12 cellular contexts compared by ENCODE assay signal in genomic region chr16:23147666-23148065, GRCh38. TPM values are rescaled to one million over a fixed set of nuclear protein-coding genes. Genes with fewer than 3 reads are reported as not detected.
DNase-seq lines count a peak whose midpoint lies in the region; ATAC-seq and TF ChIP-seq lines count a peak whose summit lies in the region.
"Had no signal": no experiment of that assay in that cellular context is flagged by ENCODE, and none has a peak within 500 bp of the region (broad histone marks: within the 10 kb centered on the region; RNA-seq: fewer than 3 reads in every experiment).

No MANE protein-coding gene starts in this region.

- H3K9me3 ChIP-seq in HUES6 (ENCODE audit: control insufficient read depth, insufficient read depth, low read depth, low read length), result no peaks in the 10 kb centered on the region
- H3K9me3 ChIP-seq in lung (ENCODE audit: control insufficient read depth in 2 of 2, insufficient read depth in 1 of 2, low read length in 1 of 2), result no peaks in the 10 kb centered on the region

- H3K27ac ChIP-seq in HUES6 (ENCODE audit: low read depth, low read length), result no peak overlapping the region
- H3K27ac ChIP-seq in lung (ENCODE audit: low read depth in 1 of 2, low read length in 1 of 2), result peak overlapping the region; percentile 1 to 17

- peaks cover 9% of the 10 kb centered on the region for H3K36me3 Mint-ChIP-seq in MCF 10A (ENCODE audit: insufficient read depth, unreplicated experiment)

- H3K9ac ChIP-seq in HUES6 (ENCODE audit: low read length), result no peak overlapping the region

- POLR2A ChIA-PET in MCF 10A (lab: Yijun Ruan, JAX), result interaction anchor here (0.7 to 7.6 kb wide), 7 partner anchors 22 to 276 kb away, joined by 3 to 63 read pairs (median 4); no protein-coding TSS in a partner anchor

- no peaks in the 10 kb centered on the region for H3K36me3 ChIP-seq in HUES6 (ENCODE audit: control insufficient read depth, insufficient read depth, low read length)
- no peaks in the 10 kb centered on the region for H3K36me3 ChIP-seq in lung (ENCODE audit: control insufficient read depth in 2 of 2, insufficient read depth in 2 of 2, low read length in 2 of 2)

- 77 to 78% methylated on average over 4 of the region's 4 CpGs for WGBS in lung, 2 donors

- H3K4me1 Mint-ChIP-seq in MCF 10A (ENCODE audit: insufficient read depth, unreplicated experiment), result peaks cover 19% of the 10 kb centered on the region

- no peak for DNase-seq in AG10803 (ENCODE audit: low read depth)
- no peak for DNase-seq in MCF 10A (ENCODE audit: unreplicated experiment)
- no peak for DNase-seq in lung (ENCODE audit: low spot score)
- DNase-seq in kidney glomerular epithelial cell (lab: John Stamatoyannopoulos, UW), result no peak
- DNase-seq in NCI-H345 (lab: John Stamatoyannopoulos, UW), result no peak
- no peak for DNase-seq in DMS53 treated with DMSO at 0.1 percent for 48 hours (lab: John Stamatoyannopoulos, UW; ENCODE audit: unreplicated experiment)
- DNase-seq: DMS 273 treated with DMSO at 0.1 percent for 48 hours; stimulated activated naive CD8-positive, alpha-beta T cell treated with anti-CD3 and anti-CD28 coated beads, Interleukin-15, Interleukin-2, amounts not matched to agents 100 U/mL and 50 U/mL, for 24 hours had no signal

- H3K27me3 ChIP-seq in HUES6 (ENCODE audit: control insufficient read depth, insufficient read depth, low read length), result peaks cover 4% of the 10 kb centered on the region; the same call in 1 of the 2 replicates
- no peaks in the 10 kb centered on the region for H3K27me3 ChIP-seq in lung (ENCODE audit: control insufficient read depth, insufficient read depth)

- H3K4me1 ChIP-seq in HUES6 (ENCODE audit: control insufficient read depth, insufficient read depth, low read length) (peaks cover 33% of the 10 kb centered on the region), lung (ENCODE audit: control insufficient read depth in 2 of 2, insufficient read depth in 2 of 2, low read length in 2 of 2) (peaks cover 8 to 23% of the 10 kb centered on the region in 2 donors)

- intact Hi-C loops in MCF 10A (cut with micrococcal nuclease), result loop anchor here (2.0 kb wide), 1 partner anchor 75 kb away; no protein-coding TSS in a partner anchor

- no peaks in the 10 kb centered on the region for H3K27me3 Mint-ChIP-seq in MCF 10A (ENCODE audit: insufficient read depth, unreplicated experiment)

- TSS peak; percentile 38 for BruUV-seq in MCF 10A (replicated peaks; lab: Mats Ljungman, UMichigan)

- TF ChIP-seq CTCF in AG10803 (conservative IDR thresholded peaks at IDR 0.05; ENCODE audit: low read length) (no peak), MCF 10A (IDR thresholded peaks at IDR 0.05; ENCODE audit: unreplicated experiment) (no peak), lung (IDR thresholded peaks at IDR 0.05; ENCODE audit: control extremely low read depth, extremely low read depth) (no peak)

- no peaks in the 10 kb centered on the region for H3K9me3 Mint-ChIP-seq in MCF 10A (ENCODE audit: unreplicated experiment)

- peak overlapping the region; percentile 64 for H3K4me3 ChIP-seq in AG10803 (ENCODE audit: low read length)
- H3K4me3 ChIP-seq in HUES6 (ENCODE audit: low read depth, low read length), result peak overlapping the region; percentile 88
- H3K4me3 ChIP-seq in lung, result peak overlapping the region; percentile 1

- peak overlapping the region; percentile 90 for H3K4me3 Mint-ChIP-seq in MCF 10A (ENCODE audit: unreplicated experiment)

- H3K27ac Mint-ChIP-seq in MCF 10A (ENCODE audit: low read depth, unreplicated experiment), result peak overlapping the region; percentile 91

- no peak for ATAC-seq in lung (ENCODE audit: insufficient read depth, low FRiP score)
- no peak for ATAC-seq in HG03175 (IDR thresholded peaks at IDR 0.05; ENCODE audit: unreplicated experiment)
- ATAC-seq: stimulated activated naive CD8-positive, alpha-beta T cell treated with anti-CD3 and anti-CD28 coated beads, Interleukin-15, Interleukin-2, amounts not matched to agents 100 U/mL and 50 U/mL, for 24 hours had no signal

- CTCF ChIA-PET in MCF 10A (lab: Yijun Ruan, JAX), result no interaction called here

RNA-seq across cellular contexts. Expression of gene USP31, which starts 1.6 kb away (rescaled TPM):
- total RNA-seq in MCF 10A (2022), result 23.0 and 26.9 TPM in 2 replicates
- 10 to 100 TPM; 14.1 to 26.3 TPM for total RNA-seq in lung
- 1 to 10 TPM; 3.4 to 6.0 TPM for polyA plus RNA-seq in lung

RNA-seq across cellular contexts. Expression of gene SCNN1G, which starts 34.9 kb away (rescaled TPM):
- total RNA-seq in MCF 10A (2022) (7.9 and 11.9 TPM in 2 replicates), lung (10 to 100 TPM in 1 of 2 donors, 1 to 10 TPM in 1; 7.3 to 13.4 TPM)
- polyA plus RNA-seq in lung, result 10 to 100 TPM in 1 of 2 donors, 1 to 10 TPM in 1; 9.2 to 16.8 TPM
- total RNA-seq: activated CD8-positive, alpha-beta memory T cell treated with anti-CD3 and anti-CD28 coated beads for 36 hours; pulmonary artery endothelial cell had no signal

Comparison
In these comparisons a context has a peak if more than half of its experiments do, and no peak if none do; other contexts are left out.
1. H3K4me3 ChIP-seq: peak in every context shown above with its lines; median percentile 88 in HUES6; 64 in AG10803; 1 in lung.